9 cellular contexts compared by ENCODE assay signal in genomic region chr16:31186930-31187807, GRCh38. TPM values are rescaled to one million over a fixed set of nuclear protein-coding genes. Genes with fewer than 3 reads are reported as not detected.
DNase-seq lines count a peak whose midpoint lies in the region; FAIRE-seq and TF ChIP-seq lines count a peak whose summit lies in the region.
"Had no signal": no experiment of that assay in that cellular context is flagged by ENCODE, and none has a peak within 500 bp of the region (broad histone marks: within the 10 kb centered on the region; RNA-seq: fewer than 3 reads in every experiment).

No MANE protein-coding gene starts in this region.

- peak overlapping the region; percentile 65 for H3K4me3 ChIP-seq in Loucy (ENCODE audit: low read length, poor library complexity, severe bottlenecking)
- H3K4me3 ChIP-seq: breast epithelium had no signal

- peaks cover 100% of the 10 kb centered on the region for H3K79me2 ChIP-seq in Loucy (ENCODE audit: insufficient read depth, low read length)

- H3K9me3 Mint-ChIP-seq in immature natural killer cell, result peaks cover 0 to 2% (median 0%) of the 10 kb centered on the region in 6 donors

- peaks cover 100% of the 10 kb centered on the region for H3K36me3 ChIP-seq in Loucy (ENCODE audit: insufficient read depth, low read length)

- no peak overlapping the region for H2AFZ ChIP-seq in Loucy (ENCODE audit: low read length)

- no peaks in the 10 kb centered on the region for H3K9me2 ChIP-seq in Loucy (replicated peaks; ENCODE audit: low read depth, low read length)

- H3K4me2 ChIP-seq in Loucy (ENCODE audit: low read depth, low read length, poor library complexity, severe bottlenecking), result peak overlapping the region; percentile 95

- H3K27ac Mint-ChIP-seq in immature natural killer cell, result peak overlapping the region; percentile 77 to 92 (median 89)

- H3K9ac ChIP-seq in Loucy (ENCODE audit: low read depth, low read length, poor library complexity, severe bottlenecking), result no peak overlapping the region

- peak; percentile 28 for TF ChIP-seq POLR2A in GM12891 (IDR thresholded peaks at IDR 0.05; ENCODE audit: low read depth, low read length)

- H3F3A ChIP-seq in Loucy (ENCODE audit: low read depth), result peaks cover 10% of the 10 kb centered on the region; the same call in 1 of the 2 replicates

- peaks cover 74 to 94% (median 76%) of the 10 kb centered on the region in 3 donors for H3K36me3 Mint-ChIP-seq in immature natural killer cell

- no peak for TF ChIP-seq CTCF in Loucy (conservative IDR thresholded peaks at IDR 0.05; ENCODE audit: low read length)

- no peak for DNase-seq in GM12891 (ENCODE audit: insufficient read length, low spot score)
- no peak for DNase-seq in immature natural killer cell
- no peak for DNase-seq in germinal center (ENCODE audit: low spot score)
- DNase-seq in NCI-H146 treated with DMSO at 0.1 percent for 48 hours (lab: John Stamatoyannopoulos, UW; ENCODE audit: unreplicated experiment), result no peak
- DNase-seq: COR-L47, hippocampal formation, NCI-H345 had no signal

- H3K9me3 ChIP-seq in Loucy (ENCODE audit: insufficient read depth, low read depth, low read length), result no peaks in the 10 kb centered on the region
- H3K9me3 ChIP-seq: breast epithelium had no signal

- H3K27me3 Mint-ChIP-seq in immature natural killer cell (ENCODE audit: low read depth in 3 of 3), result peaks cover 14 to 68% (median 38%) of the 10 kb centered on the region in 3 donors

- H3K27me3 ChIP-seq in Loucy (ENCODE audit: insufficient read depth, low read length, poor library complexity, severe bottlenecking), result no peaks in the 10 kb centered on the region
- H3K27me3 ChIP-seq: breast epithelium had no signal

- H3K4me1 Mint-ChIP-seq in immature natural killer cell, result peaks cover 93 to 100% of the 10 kb centered on the region in 2 donors

- H4K20me1 ChIP-seq in Loucy (ENCODE audit: insufficient read depth, low read length, poor library complexity, severe bottlenecking), result peaks cover 99% of the 10 kb centered on the region

- peaks cover 54% of the 10 kb centered on the region for H3K4me1 ChIP-seq in Loucy (ENCODE audit: insufficient read depth, low read length, poor library complexity, severe bottlenecking)

- FAIRE-seq in GM12891 (lab: Jason Lieb, UNC), result no peak

- peak overlapping the region; percentile 69 to 84 (median 79) for H3K4me3 Mint-ChIP-seq in immature natural killer cell

TF ChIP-seq in GM12891, 5 proteins besides CTCF, POLR2A, EP300 and RAD21:
- TF ChIP-seq TAF1 (IDR thresholded peaks at IDR 0.05; ENCODE audit: low read depth, low read length) (no peak), SPI1 (IDR thresholded peaks at IDR 0.05; ENCODE audit: low read depth, low read length) (no peak), PAX5 (IDR thresholded peaks at IDR 0.05; ENCODE audit: insufficient read depth, low read length, severe bottlenecking) (no peak), POU2F2 (IDR thresholded peaks at IDR 0.05; ENCODE audit: low read depth, low read length) (0 out of 2 replicates have a peak, but pooled peaks have one; percentile 12), POLR2AphosphoS5 (IDR thresholded peaks at IDR 0.05; ENCODE audit: low read depth, low read length) (peak; percentile 72)

RNA-seq across cellular contexts. Expression of gene FUS, which starts 7.2 kb away (rescaled TPM):
- 528 TPM for polyA plus RNA-seq in GM12891 (2012; ENCODE audit: low read depth, missing spikeins)
- polyA plus RNA-seq in immature natural killer cell, result 100 to 1,000 TPM in 1 of 3 donors, 10 to 100 TPM in 2; 73.4 to 169 (median 87.4) TPM

RNA-seq across cellular contexts. Expression of gene PYCARD, which starts 15.4 kb away (rescaled TPM):
- polyA plus RNA-seq in GM12891 (2012; ENCODE audit: low read depth, missing spikeins), result 45.9 TPM
- polyA plus RNA-seq in immature natural killer cell, result 100 to 1,000 TPM in 2 of 3 donors, 10 to 100 TPM in 1; 91.2 to 133 (median 118) TPM

RNA-seq across cellular contexts. Expression of gene TRIM72, which starts 26.8 kb away (rescaled TPM):
- polyA plus RNA-seq in GM12891 (2012; ENCODE audit: low read depth, missing spikeins), result 0.01 TPM
- polyA plus RNA-seq in immature natural killer cell, result not detected

RNA-seq across cellular contexts. Expression of gene PYDC1, which starts 29.8 kb away (rescaled TPM):
- polyA plus RNA-seq in GM12891 (2012; ENCODE audit: low read depth, missing spikeins), result not detected
- not detected for polyA plus RNA-seq in immature natural killer cell

RNA-seq across cellular contexts. Expression of gene PRSS36, which starts 37.3 kb away (rescaled TPM):
- polyA plus RNA-seq in GM12891 (2012; ENCODE audit: low read depth, missing spikeins), result 0.35 TPM
- polyA plus RNA-seq in immature natural killer cell, result 1 to 10 TPM; 3.4 to 8.6 (median 6.9) TPM
